In genomic region chr17:48067808-48068207, GRCh38 we compare ENCODE assay signal across 8 cellular contexts. TPM values are rescaled to one million over a fixed set of nuclear protein-coding genes. Genes with fewer than 3 reads are reported as not detected.
DNase-seq lines count a peak whose midpoint lies in the region; ATAC-seq, FAIRE-seq and TF ChIP-seq lines count a peak whose summit lies in the region.
"Not testable (repeated sequence)": the region's sequence is repeated elsewhere in the genome, so short reads cannot be mapped to it uniquely, and the experiment has no call there.

No MANE protein-coding gene starts in this region.

- 71 to 87% methylated on average over 2 of the region's 2 CpGs for WGBS in GM23248 (ENCODE audit: low coverage in 1 of 2, low lambda C conversion rate in 2 of 2, missing lambda C conversion rate in 2 of 2), 2 experiments
- 100% methylated on average over 2 of the region's 2 CpGs for WGBS in HepG2 (ENCODE audit: low lambda C conversion rate)

- H3K4me1 Mint-ChIP-seq in chondrocyte (ENCODE audit: low read depth) (peaks cover 36% of the 10 kb centered on the region), osteocyte (ENCODE audit: unreplicated experiment) (peaks cover 14% of the 10 kb centered on the region)

- H3K9me2 ChIP-seq in GM23248 (ENCODE audit: insufficient read depth), result not testable (repeated sequence)

- BruUV-seq in HepG2 (replicated peaks; lab: Mats Ljungman, UMichigan), result not testable (repeated sequence)

- H3K27ac ChIP-seq in GM23248 (peak overlapping the region; percentile 73), RWPE1 (peak overlapping the region; percentile 75), vagina (peak overlapping the region; percentile 59)
- H3K27ac ChIP-seq in HepG2 (ENCODE audit: extremely low read length, insufficient read depth, low read length), result not testable (repeated sequence)

- H3K4me1 ChIP-seq in GM23248 (ENCODE audit: insufficient read depth) (peaks cover 45% of the 10 kb centered on the region), HepG2 (ENCODE audit: insufficient read depth, low read length) (peaks cover 48% of the 10 kb centered on the region), skeletal muscle satellite cell (ENCODE audit: control insufficient read depth, insufficient read depth, low read length) (peaks cover 34% of the 10 kb centered on the region), vagina (peaks cover 28% of the 10 kb centered on the region)

- H3K36me3 Mint-ChIP-seq in chondrocyte (ENCODE audit: low read depth), result peaks cover 16% of the 10 kb centered on the region
- peaks cover 35% of the 10 kb centered on the region for H3K36me3 Mint-ChIP-seq in osteocyte (ENCODE audit: unreplicated experiment)

- CTCF ChIA-PET in RWPE1 (lab: Yijun Ruan, JAX) (interaction anchor here (0.8 to 1.9 kb wide), 5 partner anchors 13 to 1159 kb away, joined by 3 to 8 read pairs (median 5); no protein-coding TSS in a partner anchor), HepG2 (lab: Yijun Ruan, JAX; ENCODE audit: low intra/inter-chr PET ratio, low total read pairs) (interaction anchor here (0.6 kb wide), 1 partner anchor 42 kb away, joined by 3 read pairs; no protein-coding TSS in a partner anchor)

- POLR2A ChIA-PET in RWPE1 (lab: Yijun Ruan, JAX; ENCODE audit: low non-redundant PET), result not testable (repeated sequence)
- POLR2A ChIA-PET in HepG2 (lab: Yijun Ruan, JAX), result interaction anchor here (1.0 to 3.1 kb wide), 5 partner anchors 10 to 41 kb away, joined by 3 to 30 read pairs (median 6); partner anchors contain the start of gene NFE2L1

- not testable (repeated sequence) for TF ChIP-seq CTCF in RWPE1 (conservative IDR thresholded peaks at IDR 0.05; ENCODE audit: low read depth); chondrocyte (IDR thresholded peaks at IDR 0.05); fibroblast of villous mesenchyme (IDR thresholded peaks at IDR 0.05; ENCODE audit: insufficient read depth, low read depth, low read length); HepG2 (CRISPR knock-in tag; IDR thresholded peaks at IDR 0.05); osteocyte (IDR thresholded peaks at IDR 0.05); vagina (IDR thresholded peaks at IDR 0.05)

- peaks cover 68% of the 10 kb centered on the region for H3F3A ChIP-seq in GM23248 (ENCODE audit: insufficient read depth)

- 0 out of 2 replicates have a peak overlapping the region, but pooled peaks have one; percentile 7 for H3K4me3 ChIP-seq in GM23248
- not testable (repeated sequence) for H3K4me3 ChIP-seq in fibroblast of villous mesenchyme (ENCODE audit: low read depth, low read length); HepG2 (replicated peaks in 1 of 3; ENCODE audit: insufficient read depth in 1 of 3, low read depth in 2 of 3, low read length in 3 of 3); skeletal muscle satellite cell (ENCODE audit: low read length); vagina

- in situ Hi-C loops in GM23248 (cut with MboI); HepG2 (cut with HindIII; ENCODE audit: extremely low pct_ligation_motif_present, low pct_unique_long_range_greater_than_20kb): not testable (repeated sequence)

- H3K36me3 ChIP-seq in GM23248 (ENCODE audit: low read depth), result peaks cover 29% of the 10 kb centered on the region
- H3K36me3 ChIP-seq in HepG2 (replicated peaks in 1 of 2; ENCODE audit: control insufficient read depth in 1 of 2, insufficient read depth in 2 of 2, low read length in 2 of 2), result peaks cover 5 to 38% of the 10 kb centered on the region in 2 experiments
- peaks cover 54% of the 10 kb centered on the region for H3K36me3 ChIP-seq in skeletal muscle satellite cell (ENCODE audit: insufficient read depth, low read length)
- H3K36me3 ChIP-seq in vagina, result peaks cover 0 to 51% of the 10 kb centered on the region in 2 donors

- not testable (repeated sequence) for FAIRE-seq in HepG2 (lab: Jason Lieb, UNC)

- intact Hi-C loops in HepG2 (cut with micrococcal nuclease; ENCODE audit: unreplicated experiment); vagina (cut with DNase I): not testable (repeated sequence)

- peak overlapping the region; percentile 87 for H3K27ac Mint-ChIP-seq in chondrocyte (ENCODE audit: unreplicated experiment)
- peak overlapping the region; percentile 35 for H3K27ac Mint-ChIP-seq in osteocyte (ENCODE audit: unreplicated experiment)

- TF ChIP-seq POLR2A in HepG2 (IDR thresholded peaks at IDR 0.05; ENCODE audit: insufficient read depth in 1 of 2, low read depth in 2 of 2, low read length in 2 of 2); vagina (IDR thresholded peaks at IDR 0.05): not testable (repeated sequence)

- H3K9me3 Mint-ChIP-seq in chondrocyte (ENCODE audit: low read depth); osteocyte (ENCODE audit: unreplicated experiment): not testable (repeated sequence)

- H3K27me3 ChIP-seq in GM23248 (replicated peaks; ENCODE audit: insufficient read depth); HepG2 (ENCODE audit: control insufficient read depth in 1 of 2, insufficient read depth in 2 of 2, low read length in 2 of 2); skeletal muscle satellite cell (ENCODE audit: control insufficient read depth, insufficient read depth, low read length); vagina: not testable (repeated sequence)

- H4K20me1 ChIP-seq in GM23248 (ENCODE audit: insufficient read depth); HepG2 (ENCODE audit: insufficient read depth, low read length): not testable (repeated sequence)

- peak overlapping the region; percentile 34; the same call in 1 of the 2 replicates for H3K9ac ChIP-seq in GM23248
- not testable (repeated sequence) for H3K9ac ChIP-seq in HepG2 (ENCODE audit: insufficient read depth, low read depth, low read length); skeletal muscle satellite cell (ENCODE audit: low read depth, low read length)

- H3K4me2 ChIP-seq in GM23248 (ENCODE audit: unreplicated experiment) (peak overlapping the region; percentile 64), skeletal muscle satellite cell (ENCODE audit: low read length) (peak overlapping the region; percentile 32)
- not testable (repeated sequence) for H3K4me2 ChIP-seq in HepG2 (ENCODE audit: low read depth, low read length)

- H3K9me3 ChIP-seq in GM23248 (ENCODE audit: low read depth); HepG2 (ENCODE audit: low read length); skeletal muscle satellite cell (replicated peaks; ENCODE audit: low read length); vagina: not testable (repeated sequence)

- ATAC-seq in HepG2, result not testable (repeated sequence)

- H3K79me2 ChIP-seq in GM23248 (ENCODE audit: insufficient read depth), result peaks cover 19% of the 10 kb centered on the region
- not testable (repeated sequence) for H3K79me2 ChIP-seq in HepG2 (ENCODE audit: insufficient read depth, low read length)

- peak; percentile 45 for DNase-seq in GM23248
- DNase-seq in RWPE1 (ENCODE audit: low spot score); chondrocyte (ENCODE audit: low spot score); HepG2 (ENCODE audit: low spot score); osteocyte (ENCODE audit: extremely low spot score, unreplicated experiment); vagina (ENCODE audit: extremely low spot score in 2 of 2): not testable (repeated sequence)
- DNase-seq in fibroblast of villous mesenchyme (ENCODE audit: low read depth), result peak; percentile 44

- not testable (repeated sequence) for H2AFZ ChIP-seq in GM23248; HepG2 (ENCODE audit: low read length)

- not testable (repeated sequence) for H3K4me3 Mint-ChIP-seq in chondrocyte (ENCODE audit: unreplicated experiment); osteocyte (ENCODE audit: unreplicated experiment)

- not testable (repeated sequence) for H3K27me3 Mint-ChIP-seq in chondrocyte (ENCODE audit: low read depth); osteocyte (ENCODE audit: unreplicated experiment)

- TF ChIP-seq EP300 in HepG2 (IDR thresholded peaks at IDR 0.05; ENCODE audit: low read depth in 2 of 2, low read length in 2 of 2); HepG2 (CRISPR knock-in tag; IDR thresholded peaks at IDR 0.05; ENCODE audit: borderline replicate concordance): not testable (repeated sequence)

- not testable (repeated sequence) for TF ChIP-seq RAD21 in HepG2 (CRISPR knock-in tag; IDR thresholded peaks at IDR 0.05)

RNA-seq across cellular contexts. Expression of gene NFE2L1, which starts 19.6 kb away (rescaled TPM):
- total RNA-seq in GM23248 (2014; rRNA removed; shearing (Covaris generic)), result 65.6 and 66.4 TPM in 2 replicates
- 28.0 and 31.4 TPM in 2 replicates for polyA plus RNA-seq in GM23248 (2016; fragmentation: Nextera tagmentation; extraction: Ambion mirVana)
- total RNA-seq in chondrocyte, result 290 to 445 TPM (median 444 TPM) in 3 replicates
- total RNA-seq in fibroblast of villous mesenchyme, result 110 and 132 TPM in 2 replicates
- total RNA-seq in HepG2 (2016; rRNA removed; fragmentation: Illumina TruSeq; extraction: Trizol), result 53.7 and 67.0 TPM in 2 replicates
- total RNA-seq in HepG2 (2016; cell fraction: cytosol; rRNA removed; fragmentation: Illumina TruSeq; extraction: Trizol; ENCODE audit: low read depth), result 4.7 and 5.3 TPM in 2 replicates
- total RNA-seq in HepG2 (2016; cell fraction: insoluble cytoplasmic fraction; rRNA removed; fragmentation: Illumina TruSeq; extraction: Trizol), result 48.3 and 75.7 TPM in 2 replicates
- 18.1 and 20.9 TPM in 2 replicates for total RNA-seq in HepG2 (2016; cell fraction: membrane; rRNA removed; fragmentation: Illumina TruSeq; extraction: Trizol)
- 60.7 and 74.8 TPM in 2 replicates for total RNA-seq in HepG2 (2016; cell fraction: nucleus; rRNA removed; fragmentation: Illumina TruSeq; extraction: Trizol)
- 234 and 278 TPM in 2 replicates for polyA plus RNA-seq in HepG2 (2011; rRNA removed)
- polyA plus RNA-seq in HepG2 (2011; cell fraction: cytosol; rRNA removed), result 165 and 176 TPM in 2 replicates
- polyA plus RNA-seq in HepG2 (2011; cell fraction: nucleus; rRNA removed), result 160 and 175 TPM in 2 replicates
- polyA plus RNA-seq in HepG2 (2012), result 180 and 241 TPM in 2 replicates
- polyA plus RNA-seq in HepG2 (2016; cell fraction: cytosol; fragmentation: Illumina TruSeq; extraction: Trizol; ENCODE audit: low read depth), result 4.2 and 4.4 TPM in 2 replicates
- 37.5 and 44.9 TPM in 2 replicates for polyA plus RNA-seq in HepG2 (2016; cell fraction: insoluble cytoplasmic fraction; fragmentation: Illumina TruSeq; extraction: Trizol; ENCODE audit: low read depth)
- polyA plus RNA-seq in HepG2 (2016; cell fraction: membrane; fragmentation: Illumina TruSeq; extraction: Trizol; ENCODE audit: low read depth), result 11.3 and 11.8 TPM in 2 replicates
- polyA plus RNA-seq in HepG2 (2016; cell fraction: nucleus; fragmentation: Illumina TruSeq; extraction: Trizol; ENCODE audit: insufficient read depth, low read depth), result 92.7 and 103 TPM in 2 replicates
- 108 and 333 TPM in 2 replicates for polyA minus RNA-seq in HepG2 (2011; rRNA and poly(A)+ RNA removed; ENCODE audit: low replicate concordance)
- 114 and 124 TPM in 2 replicates for polyA minus RNA-seq in HepG2 (2011; cell fraction: cytosol; rRNA and poly(A)+ RNA removed)
- 57.3 and 65.6 TPM in 2 replicates for polyA minus RNA-seq in HepG2 (2011; cell fraction: nucleus; rRNA and poly(A)+ RNA removed)
- 250 and 278 TPM in 2 replicates for total RNA-seq in osteocyte
- 93.3 and 93.7 TPM in 2 replicates for total RNA-seq in skeletal muscle satellite cell (2012; rRNA removed)
- 190 TPM for total RNA-seq in vagina

RNA-seq across cellular contexts. Expression of gene COPZ2, which starts 30.2 kb away (rescaled TPM):
- 148 and 179 TPM in 2 replicates for total RNA-seq in GM23248 (2014; rRNA removed; shearing (Covaris generic))
- 399 and 401 TPM in 2 replicates for polyA plus RNA-seq in GM23248 (2016; fragmentation: Nextera tagmentation; extraction: Ambion mirVana)
- 157 to 228 TPM (median 219 TPM) in 3 replicates for total RNA-seq in chondrocyte
- total RNA-seq in fibroblast of villous mesenchyme, result 61.3 and 75.7 TPM in 2 replicates
- total RNA-seq in HepG2 (2016; rRNA removed; fragmentation: Illumina TruSeq; extraction: Trizol), result 0.74 and 1.5 TPM in 2 replicates
- total RNA-seq in HepG2 (2016; cell fraction: cytosol; rRNA removed; fragmentation: Illumina TruSeq; extraction: Trizol; ENCODE audit: low read depth), result 0.81 and 1.5 TPM in 2 replicates
- total RNA-seq in HepG2 (2016; cell fraction: insoluble cytoplasmic fraction; rRNA removed; fragmentation: Illumina TruSeq; extraction: Trizol), result 0.91 TPM in 1 of 2 replicates, not detected in the other
- total RNA-seq in HepG2 (2016; cell fraction: membrane; rRNA removed; fragmentation: Illumina TruSeq; extraction: Trizol), result 0.96 and 1.8 TPM in 2 replicates
- total RNA-seq in HepG2 (2016; cell fraction: nucleus; rRNA removed; fragmentation: Illumina TruSeq; extraction: Trizol), result 1.4 TPM in 1 of 2 replicates, not detected in the other
- 0.48 and 0.61 TPM in 2 replicates for polyA plus RNA-seq in HepG2 (2011; rRNA removed)
- 0.48 and 0.96 TPM in 2 replicates for polyA plus RNA-seq in HepG2 (2011; cell fraction: cytosol; rRNA removed)
- polyA plus RNA-seq in HepG2 (2011; cell fraction: nucleus; rRNA removed), result 0.68 and 0.90 TPM in 2 replicates
- 0.63 and 1.8 TPM in 2 replicates for polyA plus RNA-seq in HepG2 (2012)
- polyA plus RNA-seq in HepG2 (2016; cell fraction: cytosol; fragmentation: Illumina TruSeq; extraction: Trizol; ENCODE audit: low read depth), result 2.3 and 2.4 TPM in 2 replicates
- polyA plus RNA-seq in HepG2 (2016; cell fraction: insoluble cytoplasmic fraction; fragmentation: Illumina TruSeq; extraction: Trizol; ENCODE audit: low read depth), result 0.87 and 4.9 TPM in 2 replicates
- 1.1 and 2.1 TPM in 2 replicates for polyA plus RNA-seq in HepG2 (2016; cell fraction: membrane; fragmentation: Illumina TruSeq; extraction: Trizol; ENCODE audit: low read depth)
- 2.4 TPM in 1 of 2 replicates, not detected in the other for polyA plus RNA-seq in HepG2 (2016; cell fraction: nucleus; fragmentation: Illumina TruSeq; extraction: Trizol; ENCODE audit: insufficient read depth, low read depth)
- 0.50 and 0.94 TPM in 2 replicates for polyA minus RNA-seq in HepG2 (2011; rRNA and poly(A)+ RNA removed; ENCODE audit: low replicate concordance)
- not detected in 2 replicates for polyA minus RNA-seq in HepG2 (2011; cell fraction: cytosol; rRNA and poly(A)+ RNA removed)
- polyA minus RNA-seq in HepG2 (2011; cell fraction: nucleus; rRNA and poly(A)+ RNA removed), result 0.77 TPM in 1 of 2 replicates, not detected in the other
- 49.4 and 53.4 TPM in 2 replicates for total RNA-seq in osteocyte
- total RNA-seq in skeletal muscle satellite cell (2012; rRNA removed), result 22.6 and 47.8 TPM in 2 replicates
- total RNA-seq in vagina, result 34.4 TPM

RNA-seq across cellular contexts. Expression of gene CBX1, which starts 33.5 kb away (rescaled TPM):
- total RNA-seq in GM23248 (2014; rRNA removed; shearing (Covaris generic)), result 53.6 and 67.7 TPM in 2 replicates
- 36.8 and 40.0 TPM in 2 replicates for polyA plus RNA-seq in GM23248 (2016; fragmentation: Nextera tagmentation; extraction: Ambion mirVana)
- total RNA-seq in chondrocyte, result 73.6 to 78.2 TPM (median 74.9 TPM) in 3 replicates
- 42.5 and 60.9 TPM in 2 replicates for total RNA-seq in fibroblast of villous mesenchyme
- 108 and 143 TPM in 2 replicates for total RNA-seq in HepG2 (2016; rRNA removed; fragmentation: Illumina TruSeq; extraction: Trizol)
- 16.2 and 17.8 TPM in 2 replicates for total RNA-seq in HepG2 (2016; cell fraction: cytosol; rRNA removed; fragmentation: Illumina TruSeq; extraction: Trizol; ENCODE audit: low read depth)
- total RNA-seq in HepG2 (2016; cell fraction: insoluble cytoplasmic fraction; rRNA removed; fragmentation: Illumina TruSeq; extraction: Trizol), result 108 and 140 TPM in 2 replicates
- total RNA-seq in HepG2 (2016; cell fraction: membrane; rRNA removed; fragmentation: Illumina TruSeq; extraction: Trizol), result 67.2 and 72.5 TPM in 2 replicates
- 42.1 and 47.3 TPM in 2 replicates for total RNA-seq in HepG2 (2016; cell fraction: nucleus; rRNA removed; fragmentation: Illumina TruSeq; extraction: Trizol)
- polyA plus RNA-seq in HepG2 (2011; rRNA removed), result 14.1 and 17.8 TPM in 2 replicates
- polyA plus RNA-seq in HepG2 (2011; cell fraction: cytosol; rRNA removed), result 10.3 and 14.7 TPM in 2 replicates
- 6.8 and 9.2 TPM in 2 replicates for polyA plus RNA-seq in HepG2 (2011; cell fraction: nucleus; rRNA removed)
- 50.0 and 59.7 TPM in 2 replicates for polyA plus RNA-seq in HepG2 (2012)
- 17.9 and 19.4 TPM in 2 replicates for polyA plus RNA-seq in HepG2 (2016; cell fraction: cytosol; fragmentation: Illumina TruSeq; extraction: Trizol; ENCODE audit: low read depth)
- polyA plus RNA-seq in HepG2 (2016; cell fraction: insoluble cytoplasmic fraction; fragmentation: Illumina TruSeq; extraction: Trizol; ENCODE audit: low read depth), result 155 TPM in 2 replicates
- polyA plus RNA-seq in HepG2 (2016; cell fraction: membrane; fragmentation: Illumina TruSeq; extraction: Trizol; ENCODE audit: low read depth), result 52.8 TPM in 2 replicates
- polyA plus RNA-seq in HepG2 (2016; cell fraction: nucleus; fragmentation: Illumina TruSeq; extraction: Trizol; ENCODE audit: insufficient read depth, low read depth), result 70.7 and 71.8 TPM in 2 replicates
- polyA minus RNA-seq in HepG2 (2011; rRNA and poly(A)+ RNA removed; ENCODE audit: low replicate concordance), result 6.5 and 6.7 TPM in 2 replicates
- 12.5 and 14.1 TPM in 2 replicates for polyA minus RNA-seq in HepG2 (2011; cell fraction: cytosol; rRNA and poly(A)+ RNA removed)
- 9.0 and 9.3 TPM in 2 replicates for polyA minus RNA-seq in HepG2 (2011; cell fraction: nucleus; rRNA and poly(A)+ RNA removed)
- total RNA-seq in osteocyte, result 74.4 and 76.5 TPM in 2 replicates
- 29.4 and 29.7 TPM in 2 replicates for total RNA-seq in skeletal muscle satellite cell (2012; rRNA removed)
- 43.5 TPM for total RNA-seq in vagina

RNA-seq across cellular contexts. Expression of gene SNX11, which starts 39.8 kb away (rescaled TPM):
- 10.5 and 14.7 TPM in 2 replicates for total RNA-seq in GM23248 (2014; rRNA removed; shearing (Covaris generic))
- polyA plus RNA-seq in GM23248 (2016; fragmentation: Nextera tagmentation; extraction: Ambion mirVana) (17.5 and 18.0 TPM in 2 replicates), HepG2 (2011; rRNA removed) (12.9 and 14.0 TPM in 2 replicates)
- total RNA-seq in chondrocyte (22.3 to 24.7 TPM (median 22.5 TPM) in 3 replicates), fibroblast of villous mesenchyme (12.9 and 19.0 TPM in 2 replicates), HepG2 (2016; rRNA removed; fragmentation: Illumina TruSeq; extraction: Trizol) (14.0 and 15.9 TPM in 2 replicates), osteocyte (16.2 and 18.3 TPM in 2 replicates), vagina (15.0 TPM)
- 6.2 and 6.3 TPM in 2 replicates for total RNA-seq in HepG2 (2016; cell fraction: cytosol; rRNA removed; fragmentation: Illumina TruSeq; extraction: Trizol; ENCODE audit: low read depth)
- 13.8 and 15.9 TPM in 2 replicates for total RNA-seq in HepG2 (2016; cell fraction: insoluble cytoplasmic fraction; rRNA removed; fragmentation: Illumina TruSeq; extraction: Trizol)
- 14.3 and 16.5 TPM in 2 replicates for total RNA-seq in HepG2 (2016; cell fraction: membrane; rRNA removed; fragmentation: Illumina TruSeq; extraction: Trizol)
- 11.5 and 12.4 TPM in 2 replicates for total RNA-seq in HepG2 (2016; cell fraction: nucleus; rRNA removed; fragmentation: Illumina TruSeq; extraction: Trizol)
- polyA plus RNA-seq in HepG2 (2011; cell fraction: cytosol; rRNA removed), result 11.7 and 14.4 TPM in 2 replicates
- polyA plus RNA-seq in HepG2 (2011; cell fraction: nucleus; rRNA removed), result 10.4 and 12.3 TPM in 2 replicates
- 9.6 and 9.7 TPM in 2 replicates for polyA plus RNA-seq in HepG2 (2012)
- polyA plus RNA-seq in HepG2 (2016; cell fraction: cytosol; fragmentation: Illumina TruSeq; extraction: Trizol; ENCODE audit: low read depth), result 4.2 TPM in 2 replicates
- 17.1 and 18.0 TPM in 2 replicates for polyA plus RNA-seq in HepG2 (2016; cell fraction: insoluble cytoplasmic fraction; fragmentation: Illumina TruSeq; extraction: Trizol; ENCODE audit: low read depth)
- 11.9 and 13.2 TPM in 2 replicates for polyA plus RNA-seq in HepG2 (2016; cell fraction: membrane; fragmentation: Illumina TruSeq; extraction: Trizol; ENCODE audit: low read depth)
- polyA plus RNA-seq in HepG2 (2016; cell fraction: nucleus; fragmentation: Illumina TruSeq; extraction: Trizol; ENCODE audit: insufficient read depth, low read depth), result 19.4 and 22.2 TPM in 2 replicates
- polyA minus RNA-seq in HepG2 (2011; rRNA and poly(A)+ RNA removed; ENCODE audit: low replicate concordance), result 14.4 and 17.8 TPM in 2 replicates
- 6.2 and 7.3 TPM in 2 replicates for polyA minus RNA-seq in HepG2 (2011; cell fraction: cytosol; rRNA and poly(A)+ RNA removed)
- polyA minus RNA-seq in HepG2 (2011; cell fraction: nucleus; rRNA and poly(A)+ RNA removed), result 11.1 and 12.1 TPM in 2 replicates
- total RNA-seq in skeletal muscle satellite cell (2012; rRNA removed), result 7.4 and 8.1 TPM in 2 replicates

Comparison
In these comparisons a context has a peak if more than half of its experiments do, and no peak if none do; other contexts are left out.
1. RNA of gene COPZ2, which starts 30.2 kb away (total RNA-seq): 157 to 228 TPM in chondrocyte, 148 to 179 TPM in GM23248, 61.3 to 75.7 TPM in fibroblast of villous mesenchyme, 49.4 to 53.4 TPM in osteocyte and 34.4 TPM in vagina (single experiment); 0.74 to 1.8 TPM in HepG2; every median in the first group is over 10 times any median in the second.